8 cellular contexts compared by ENCODE assay signal in genomic region chr7:101816499-101817030, GRCh38. TPM values are rescaled to one million over a fixed set of nuclear protein-coding genes. Genes with fewer than 3 reads are reported as not detected.
A peak's percentile ranks its signal among the peaks of the same experiment; 100 is the strongest.
DNase-seq lines count a peak whose midpoint lies in the region; ATAC-seq, FAIRE-seq and TF ChIP-seq lines count a peak whose summit lies in the region.

No MANE protein-coding gene starts in this region.

- no peak for FAIRE-seq in urothelium cell line (lab: Jason Lieb, UNC)

- H3K27ac ChIP-seq in VCaP (peak overlapping the region; percentile 96), epithelial cell of prostate (peak overlapping the region; percentile 77)

- peak; percentile 7 for ATAC-seq in HG03565 (IDR thresholded peaks at IDR 0.05; ENCODE audit: unreplicated experiment)
- no peak for ATAC-seq in HG02981 (IDR thresholded peaks at IDR 0.05; ENCODE audit: unreplicated experiment)

- peak; percentile 13 for DNase-seq in SIG-M5 treated with dmso at 0.1 percent for 504 hours (lab: John Stamatoyannopoulos, UW; ENCODE audit: unreplicated experiment)
- DNase-seq in SIG-M5 (lab: John Stamatoyannopoulos, UW): no peak
- DNase-seq in epithelial cell of prostate (ENCODE audit: low read depth, low spot score): no peak
- peak; percentile 42 for DNase-seq in mucosa of gallbladder (ENCODE audit: low spot score)
- peak; percentile 81 for DNase-seq in urothelium cell line (ENCODE audit: low spot score)

- 0 out of 2 replicates have a peak, but pooled peaks have one; percentile 5 for TF ChIP-seq CTCF in VCaP (conservative IDR thresholded peaks at IDR 0.05)

RNA-seq across cellular contexts. Expression of gene CUX1, which starts 0.9 kb away (rescaled TPM):
- 129 TPM for total RNA-seq in mucosa of gallbladder

Comparison
In these comparisons a context has a peak if more than half of its experiments do, and no peak if none do; other contexts are left out.
1. DNase-seq: peak in SIG-M5 treated with dmso at 0.1 percent for 504 hours (single experiment), mucosa of gallbladder (single experiment) and urothelium cell line (single experiment); none in SIG-M5 (single experiment) and epithelial cell of prostate (single experiment).